ENCODE assay signal across 1 cellular context in the genomic region with DNA sequence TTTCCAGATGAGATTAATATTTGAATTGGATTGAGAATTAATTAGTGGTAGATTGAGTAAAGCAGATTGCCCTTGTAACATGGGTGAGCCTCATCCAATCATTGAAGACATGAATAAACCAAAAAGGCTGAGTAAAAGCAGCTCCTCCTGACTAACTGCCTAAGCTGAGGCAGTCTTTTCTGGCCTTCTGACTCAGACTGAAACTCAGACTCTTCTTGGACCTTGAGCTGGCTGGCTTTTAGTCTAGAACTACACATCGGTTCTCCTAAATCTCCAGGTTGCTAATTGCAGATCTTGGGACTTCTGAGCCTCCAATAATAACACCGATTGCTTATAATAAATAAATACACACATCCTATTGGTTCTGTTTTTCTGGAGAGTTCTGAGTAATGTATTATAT.
TF ChIP-seq lines count a peak whose summit lies in the region.

No MANE protein-coding gene starts in this region.

TF ChIP-seq in IMR-90, 13 proteins besides CTCF, POLR2A, EP300 and RAD21 (continued from another document):
- TF ChIP-seq, protein P1, sequence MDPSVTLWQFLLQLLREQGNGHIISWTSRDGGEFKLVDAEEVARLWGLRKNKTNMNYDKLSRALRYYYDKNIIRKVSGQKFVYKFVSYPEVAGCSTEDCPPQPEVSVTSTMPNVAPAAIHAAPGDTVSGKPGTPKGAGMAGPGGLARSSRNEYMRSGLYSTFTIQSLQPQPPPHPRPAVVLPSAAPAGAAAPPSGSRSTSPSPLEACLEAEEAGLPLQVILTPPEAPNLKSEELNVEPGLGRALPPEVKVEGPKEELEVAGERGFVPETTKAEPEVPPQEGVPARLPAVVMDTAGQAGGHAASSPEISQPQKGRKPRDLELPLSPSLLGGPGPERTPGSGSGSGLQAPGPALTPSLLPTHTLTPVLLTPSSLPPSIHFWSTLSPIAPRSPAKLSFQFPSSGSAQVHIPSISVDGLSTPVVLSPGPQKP (IDR thresholded peaks at IDR 0.05; ENCODE audit: borderline replicate concordance, low read depth, low read length): no peak
- TF ChIP-seq SMC3 (IDR thresholded peaks at IDR 0.05; ENCODE audit: low read depth, low read length) (no peak), MAZ (IDR thresholded peaks at IDR 0.05; ENCODE audit: borderline replicate concordance, low read depth, low read length) (no peak), CEBPB (IDR thresholded peaks at IDR 0.05; ENCODE audit: low read depth, low read length) (no peak), RCOR1 (IDR thresholded peaks at IDR 0.05; ENCODE audit: insufficient replicate concordance, low read length) (no peak), FOS (IDR thresholded peaks at IDR 0.05; ENCODE audit: low read depth, low read length) (no peak), MXI1 (IDR thresholded peaks at IDR 0.05; ENCODE audit: borderline replicate concordance, low read depth, low read length) (no peak)
- TF ChIP-seq, protein P2, sequence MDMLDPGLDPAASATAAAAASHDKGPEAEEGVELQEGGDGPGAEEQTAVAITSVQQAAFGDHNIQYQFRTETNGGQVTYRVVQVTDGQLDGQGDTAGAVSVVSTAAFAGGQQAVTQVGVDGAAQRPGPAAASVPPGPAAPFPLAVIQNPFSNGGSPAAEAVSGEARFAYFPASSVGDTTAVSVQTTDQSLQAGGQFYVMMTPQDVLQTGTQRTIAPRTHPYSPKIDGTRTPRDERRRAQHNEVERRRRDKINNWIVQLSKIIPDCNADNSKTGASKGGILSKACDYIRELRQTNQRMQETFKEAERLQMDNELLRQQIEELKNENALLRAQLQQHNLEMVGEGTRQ (IDR thresholded peaks at IDR 0.05; ENCODE audit: low read depth, low read length): no peak
TF ChIP-seq in IMR-90: peak in this region for 0.
